ENCODE assay signal across 12 cellular contexts in genomic region chr10:32038777-32039176, GRCh38.
"Had no signal": no experiment of that assay in that cellular context is flagged by ENCODE, and none has a peak within 500 bp of the region (broad histone marks: within the 10 kb centered on the region; RNA-seq: fewer than 3 reads in every experiment).

No MANE protein-coding gene starts in this region.

- H3K9me3 Mint-ChIP-seq: activated naive CD4-positive, alpha-beta T cell treated with anti-CD3 and anti-CD28 coated beads for 36 hours; activated T-helper 17 cell treated with anti-CD3 and anti-CD28 coated beads, Interleukin-2, amount 50 U/mL, for 72 hours; brain; mesothelial cell of epicardium; neural progenitor cell; T-cell had no signal

- H3K27ac Mint-ChIP-seq: activated naive CD4-positive, alpha-beta T cell treated with anti-CD3 and anti-CD28 coated beads for 36 hours; activated T-helper 17 cell treated with anti-CD3 and anti-CD28 coated beads, Interleukin-2, amount 50 U/mL, for 72 hours; neural progenitor cell; T-cell had no signal

- H3K4me1 ChIP-seq: neural progenitor cell had no signal

- H3K9ac ChIP-seq: neural progenitor cell, parathyroid adenoma had no signal

- H3K4me2 ChIP-seq: neural progenitor cell had no signal

- H3K4me1 Mint-ChIP-seq: neural progenitor cell had no signal

- ATAC-seq: activated T-helper 17 cell treated with anti-CD3 and anti-CD28 coated beads, Interleukin-2, amount 50 U/mL, for 72 hours; esophagus mucosa; left lobe of liver; T-cell had no signal

- H3K27me3 Mint-ChIP-seq: activated T-helper 17 cell treated with anti-CD3 and anti-CD28 coated beads, Interleukin-2, amount 50 U/mL, for 72 hours; brain; T-cell had no signal

- H3K27me3 ChIP-seq: neural progenitor cell had no signal

- H2AFZ ChIP-seq: neural progenitor cell, parathyroid adenoma had no signal

- DNase-seq: activated CD4-positive, alpha-beta T cell treated with anti-CD3 and anti-CD28 coated beads for 4 hours; activated naive CD4-positive, alpha-beta T cell treated with anti-CD3 and anti-CD28 coated beads for 36 hours; cerebellar nuclear complex; T-cell had no signal

- H3K4me3 Mint-ChIP-seq: activated naive CD4-positive, alpha-beta T cell treated with anti-CD3 and anti-CD28 coated beads for 36 hours; activated T-helper 17 cell treated with anti-CD3 and anti-CD28 coated beads, Interleukin-2, amount 50 U/mL, for 72 hours; brain; mesothelial cell of epicardium; neural progenitor cell; T-cell had no signal

- H3K27ac ChIP-seq: neural progenitor cell, parathyroid adenoma, skin epidermis had no signal

- H3K4me3 ChIP-seq: neural progenitor cell, skin epidermis had no signal
